8 cellular contexts compared by ENCODE assay signal in genomic region chr12:63068857-63069442, GRCh38.
DNase-seq lines count a peak whose midpoint lies in the region; ATAC-seq, FAIRE-seq and TF ChIP-seq lines count a peak whose summit lies in the region.

No MANE protein-coding gene starts in this region.

- no peaks in the 10 kb centered on the region for H3F3A ChIP-seq in PC-9 (ENCODE audit: insufficient read depth, low read depth)

- ATAC-seq in HG03521 (IDR thresholded peaks at IDR 0.05; ENCODE audit: unreplicated experiment) = peak; percentile 66
- no peak for ATAC-seq in natural killer cell treated with Interleukin-12 subunit alpha and Interleukin-12 subunit beta and Interleukin-15 and Interleukin-18, amount 100 ng/mL, for 72 hours

- H3K4me3 Mint-ChIP-seq in natural killer cell treated with Interleukin-12 subunit alpha and Interleukin-12 subunit beta and Interleukin-15 and Interleukin-18, amount 100 ng/mL, for 72 hours = no peak overlapping the region

- no peak for TF ChIP-seq POLR2A in prostate gland (IDR thresholded peaks at IDR 0.05)

- 7% methylated on average over 2 of the region's 2 CpGs for WGBS in prostate gland

- H3K36me3 ChIP-seq in PC-9 (ENCODE audit: low read depth) (no peaks in the 10 kb centered on the region), prostate gland (no peaks in the 10 kb centered on the region)

- H3K9me2 ChIP-seq in PC-9 (ENCODE audit: insufficient read depth) = peaks cover 4% of the 10 kb centered on the region

- H3K27ac ChIP-seq in PC-9 (no peak overlapping the region), epithelial cell of prostate (no peak overlapping the region), prostate gland (no peak overlapping the region)

- no peaks in the 10 kb centered on the region for H4K20me1 ChIP-seq in PC-9 (ENCODE audit: insufficient read depth)

- H3K4me1 Mint-ChIP-seq in natural killer cell treated with Interleukin-12 subunit alpha and Interleukin-12 subunit beta and Interleukin-15 and Interleukin-18, amount 100 ng/mL, for 72 hours (ENCODE audit: low read depth in 2 of 2) = no peaks in the 10 kb centered on the region

- H3K36me3 Mint-ChIP-seq in natural killer cell treated with Interleukin-12 subunit alpha and Interleukin-12 subunit beta and Interleukin-15 and Interleukin-18, amount 100 ng/mL, for 72 hours = no peaks in the 10 kb centered on the region

- H3K9me3 Mint-ChIP-seq in natural killer cell treated with Interleukin-12 subunit alpha and Interleukin-12 subunit beta and Interleukin-15 and Interleukin-18, amount 100 ng/mL, for 72 hours = no peaks in the 10 kb centered on the region

- POLR2A ChIA-PET in PC-9 (lab: Charles Lee; ENCODE audit: unreplicated experiment) = interaction anchor here (0.6 to 0.7 kb wide), 2 partner anchors 8 to 300 kb away, joined by 3 read pairs; no protein-coding TSS in a partner anchor

- TF ChIP-seq CTCF in PC-9 (conservative IDR thresholded peaks at IDR 0.05) = peak; percentile 78
- peak; percentile 13 to 60 (median 52) for TF ChIP-seq CTCF in prostate gland (IDR thresholded peaks at IDR 0.05)

- FAIRE-seq in G401.6 (lab: Jason Lieb, UNC) = peak; percentile 99

- H3K4me1 ChIP-seq in PC-9 (replicated peaks; ENCODE audit: insufficient read depth) (no peaks in the 10 kb centered on the region), prostate gland (replicated peaks) (no peaks in the 10 kb centered on the region)

- BruUV-seq in PC-9 (replicated peaks; lab: Mats Ljungman, UMichigan) = no TSS peak

- no peak overlapping the region for H3K4me2 ChIP-seq in PC-9

- no peaks in the 10 kb centered on the region for H3K27me3 Mint-ChIP-seq in natural killer cell treated with Interleukin-12 subunit alpha and Interleukin-12 subunit beta and Interleukin-15 and Interleukin-18, amount 100 ng/mL, for 72 hours

- CTCF ChIA-PET in PC-9 (lab: Charles Lee) = interaction anchor here (0.5 to 1.4 kb wide), 6 partner anchors 15 to 630 kb away, joined by 4 to 6 read pairs (median 4); partner anchors contain the start of gene PPM1H

- H3K79me2 ChIP-seq in PC-9 (ENCODE audit: low read depth) = no peaks in the 10 kb centered on the region

- H3K4me3 ChIP-seq in PC-9 (no peak overlapping the region), prostate gland (no peak overlapping the region)

- H3K27me3 ChIP-seq in PC-9 (ENCODE audit: insufficient read depth, low read depth) = no peaks in the 10 kb centered on the region
- no peaks in the 10 kb centered on the region for H3K27me3 ChIP-seq in prostate gland (replicated peaks; ENCODE audit: insufficient read depth)

- H3K9me3 ChIP-seq in PC-9 (ENCODE audit: insufficient read depth, low read depth) = no peaks in the 10 kb centered on the region
- H3K9me3 ChIP-seq in prostate gland = no peaks in the 10 kb centered on the region

- H2AFZ ChIP-seq in PC-9 = no peak overlapping the region

- intact Hi-C loops in PC-9 (cut with micrococcal nuclease; ENCODE audit: unreplicated experiment) (loop anchor here (1.0 to 5.0 kb wide), 4 partner anchors 132 to 631 kb away; partner anchors contain the start of gene PPM1H), prostate gland (cut with DNase I) (loop anchor here (10.0 kb wide), 1 partner anchor 254 kb away; no protein-coding TSS in a partner anchor)

- H3K27ac Mint-ChIP-seq in natural killer cell treated with Interleukin-12 subunit alpha and Interleukin-12 subunit beta and Interleukin-15 and Interleukin-18, amount 100 ng/mL, for 72 hours = no peak overlapping the region

- peak; percentile 7 to 58 for DNase-seq in PC-9
- peak; percentile 12 for DNase-seq in epithelial cell of prostate (ENCODE audit: low read depth, low spot score)
- peak; percentile 46 for DNase-seq in prostate gland (ENCODE audit: low spot score)
- no peak for DNase-seq in stimulated activated CD4-positive, alpha-beta T cell treated with anti-CD3 and anti-CD28 coated beads, Interleukin-15, amount 100 ng/mL, for 24 hours
- DNase-seq in natural killer cell treated with Interleukin-12 subunit alpha and Interleukin-12 subunit beta and Interleukin-15 and Interleukin-18, amount 100 ng/mL, for 72 hours (ENCODE audit: low spot score) = no peak
- DNase-seq in activated CD4-positive, alpha-beta T cell treated with anti-CD3 and anti-CD28 coated beads for 4 hours = no peak

Comparison
In these comparisons a context has a peak if more than half of its experiments do, and no peak if none do; other contexts are left out.
1. DNase-seq: peak in PC-9 (2 of 2), epithelial cell of prostate (single experiment) and prostate gland (single experiment); none in stimulated activated CD4-positive, alpha-beta T cell treated with anti-CD3 and anti-CD28 coated beads, Interleukin-15, amount 100 ng/mL, for 24 hours (single experiment), natural killer cell treated with Interleukin-12 subunit alpha and Interleukin-12 subunit beta and Interleukin-15 and Interleukin-18, amount 100 ng/mL, for 72 hours (single experiment) and activated CD4-positive, alpha-beta T cell treated with anti-CD3 and anti-CD28 coated beads for 4 hours (0 of 2).